In genomic region chr13:32821149-32821688, GRCh38 we compare ENCODE assay signal across 2 cellular contexts.
TF ChIP-seq lines count a peak whose summit lies in the region.

No MANE protein-coding gene starts in this region.

TF ChIP-seq in GM23338, 12 proteins besides CTCF, POLR2A, EP300 and RAD21 (continued from another document):
- TF ChIP-seq ETS1 (IDR thresholded peaks at IDR 0.05) = no peak
- TF ChIP-seq ZNF331 (CRISPR knock-in tag; IDR thresholded peaks at IDR 0.05; ENCODE audit: low read depth) = no peak
- TF ChIP-seq, protein P1, sequence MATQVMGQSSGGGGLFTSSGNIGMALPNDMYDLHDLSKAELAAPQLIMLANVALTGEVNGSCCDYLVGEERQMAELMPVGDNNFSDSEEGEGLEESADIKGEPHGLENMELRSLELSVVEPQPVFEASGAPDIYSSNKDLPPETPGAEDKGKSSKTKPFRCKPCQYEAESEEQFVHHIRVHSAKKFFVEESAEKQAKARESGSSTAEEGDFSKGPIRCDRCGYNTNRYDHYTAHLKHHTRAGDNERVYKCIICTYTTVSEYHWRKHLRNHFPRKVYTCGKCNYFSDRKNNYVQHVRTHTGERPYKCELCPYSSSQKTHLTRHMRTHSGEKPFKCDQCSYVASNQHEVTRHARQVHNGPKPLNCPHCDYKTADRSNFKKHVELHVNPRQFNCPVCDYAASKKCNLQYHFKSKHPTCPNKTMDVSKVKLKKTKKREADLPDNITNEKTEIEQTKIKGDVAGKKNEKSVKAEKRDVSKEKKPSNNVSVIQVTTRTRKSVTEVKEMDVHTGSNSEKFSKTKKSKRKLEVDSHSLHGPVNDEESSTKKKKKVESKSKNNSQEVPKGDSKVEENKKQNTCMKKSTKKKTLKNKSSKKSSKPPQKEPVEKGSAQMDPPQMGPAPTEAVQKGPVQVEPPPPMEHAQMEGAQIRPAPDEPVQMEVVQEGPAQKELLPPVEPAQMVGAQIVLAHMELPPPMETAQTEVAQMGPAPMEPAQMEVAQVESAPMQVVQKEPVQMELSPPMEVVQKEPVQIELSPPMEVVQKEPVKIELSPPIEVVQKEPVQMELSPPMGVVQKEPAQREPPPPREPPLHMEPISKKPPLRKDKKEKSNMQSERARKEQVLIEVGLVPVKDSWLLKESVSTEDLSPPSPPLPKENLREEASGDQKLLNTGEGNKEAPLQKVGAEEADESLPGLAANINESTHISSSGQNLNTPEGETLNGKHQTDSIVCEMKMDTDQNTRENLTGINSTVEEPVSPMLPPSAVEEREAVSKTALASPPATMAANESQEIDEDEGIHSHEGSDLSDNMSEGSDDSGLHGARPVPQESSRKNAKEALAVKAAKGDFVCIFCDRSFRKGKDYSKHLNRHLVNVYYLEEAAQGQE (IDR thresholded peaks at IDR 0.05; ENCODE audit: unreplicated experiment) = no peak
- TF ChIP-seq EZH2 (IDR thresholded peaks at IDR 0.05; ENCODE audit: low read depth, unreplicated experiment) = no peak

TF ChIP-seq in H1, 55 proteins besides CTCF, POLR2A, EP300 and RAD21 (continued from another document):
- TF ChIP-seq JUN (IDR thresholded peaks at IDR 0.05; ENCODE audit: low read depth, low read length) = no peak
- no peak for TF ChIP-seq CBX5 (IDR thresholded peaks at IDR 0.05; ENCODE audit: low read depth, low read length)
- no peak for TF ChIP-seq SIX5 (IDR thresholded peaks at IDR 0.05; ENCODE audit: low read depth, low read length)
- TF ChIP-seq MAFK (IDR thresholded peaks at IDR 0.05; ENCODE audit: low read depth, low read length) = no peak
- TF ChIP-seq BACH1 (IDR thresholded peaks at IDR 0.05; ENCODE audit: low read length) = no peak
- TF ChIP-seq CTBP2 (IDR thresholded peaks at IDR 0.05; ENCODE audit: borderline replicate concordance, insufficient read depth, insufficient read length, low read length) = no peak
- no peak for TF ChIP-seq RBBP5 (IDR thresholded peaks at IDR 0.05; ENCODE audit: borderline replicate concordance, low read depth, low read length)
- no peak for TF ChIP-seq KDM5A (IDR thresholded peaks at IDR 0.05; ENCODE audit: low read length)
- TF ChIP-seq SRF (IDR thresholded peaks at IDR 0.05; ENCODE audit: low read depth, low read length) = no peak
- TF ChIP-seq KDM4A (IDR thresholded peaks at IDR 0.05; ENCODE audit: low read depth, low read length, severe bottlenecking) = no peak
- no peak for TF ChIP-seq TCF12 (IDR thresholded peaks at IDR 0.05; ENCODE audit: low read depth, low read length)
- no peak for TF ChIP-seq NRF1 (IDR thresholded peaks at IDR 0.05; ENCODE audit: low read depth, low read length)
- TF ChIP-seq EZH2 (IDR thresholded peaks at IDR 0.05; ENCODE audit: low read depth, low read length, severe bottlenecking) = no peak
- no peak for TF ChIP-seq BCL11A (IDR thresholded peaks at IDR 0.05; ENCODE audit: low read depth in 2 of 2, low read length in 2 of 2)
